In genomic region chr14:102187583-102188001, GRCh38 we compare ENCODE assay signal across 1 cellular context.
TF ChIP-seq lines count a peak whose summit lies in the region.

No MANE protein-coding gene starts in this region.

TF ChIP-seq in K562, 482 proteins besides CTCF, POLR2A, EP300 and RAD21 (continued from another document):
- TF ChIP-seq ZNF449 (CRISPR knock-in tag; IDR thresholded peaks at IDR 0.05): no peak
- TF ChIP-seq ETS1 (conservative IDR thresholded peaks at IDR 0.05; ENCODE audit: control insufficient read depth, low read depth, low read length): no peak
- TF ChIP-seq ZBTB11 (CRISPR knock-in tag; IDR thresholded peaks at IDR 0.05): no peak
- TF ChIP-seq CAMTA2 (CRISPR knock-in tag; conservative IDR thresholded peaks at IDR 0.05): no peak
- TF ChIP-seq TFE3 (CRISPR knock-in tag; IDR thresholded peaks at IDR 0.05): no peak
- no peak for TF ChIP-seq BMI1 (IDR thresholded peaks at IDR 0.05; ENCODE audit: low read length)
- no peak for TF ChIP-seq SP1 (CRISPR knock-in tag; IDR thresholded peaks at IDR 0.05)
